12 cellular contexts compared by ENCODE assay signal in genomic region chr3:40185029-40185695, GRCh38.
DNase-seq lines count a peak whose midpoint lies in the region; ATAC-seq, FAIRE-seq and TF ChIP-seq lines count a peak whose summit lies in the region.
"Had no signal": no experiment of that assay in that cellular context is flagged by ENCODE, and none has a peak within 500 bp of the region (broad histone marks: within the 10 kb centered on the region; RNA-seq: fewer than 3 reads in every experiment).

No MANE protein-coding gene starts in this region.

- DNase-seq in GM12891 (ENCODE audit: insufficient read length, low spot score) (no peak), NB4 (ENCODE audit: low read depth) (peak; percentile 53), NCI-H187 (lab: John Stamatoyannopoulos, UW) (no peak), NCI-H446 treated with DMSO at 0.1 percent for 48 hours (lab: John Stamatoyannopoulos, UW) (no peak)
- DNase-seq in T-helper 2 cell treated with Interferon-gamma antibody and Interleukin-4, amounts not matched to agents 5 μg/mL and 100 μg/mL, for 36 hours (ENCODE audit: low spot score), result no peak
- no peak for DNase-seq in activated CD4-positive, alpha-beta T cell treated with anti-CD3 and anti-CD28 coated beads for 4 hours
- DNase-seq: activated naive CD4-positive, alpha-beta T cell treated with anti-CD3 and anti-CD28 coated beads, Interleukin-2, amount 50 U/mL, for 16 hours; central memory CD4-positive, alpha-beta T cell; DMS79 treated with DMSO at 0.1 percent for 48 hours; T1000 had no signal

- TF ChIP-seq POLR2A in GM12891 (IDR thresholded peaks at IDR 0.05; ENCODE audit: low read depth, low read length), result no peak
- TF ChIP-seq POLR2A in NB4 (IDR thresholded peaks at IDR 0.05; ENCODE audit: extremely low read depth, insufficient read length), result no peak

- no peak overlapping the region for H3K4me3 ChIP-seq in NB4 (ENCODE audit: low read depth, low read length)

- ATAC-seq in GM19438 (IDR thresholded peaks at IDR 0.05; ENCODE audit: low read depth, unreplicated experiment), result peak; percentile 40
- peak; percentile 56 for ATAC-seq in HG02943 (IDR thresholded peaks at IDR 0.05; ENCODE audit: low read depth, unreplicated experiment)

- H3K4me3 Mint-ChIP-seq in T-helper 2 cell treated with Interferon-gamma antibody and Interleukin-4, amounts not matched to agents 5 μg/mL and 100 μg/mL, for 36 hours, result no peak overlapping the region

- TF ChIP-seq CTCF in NB4 (IDR thresholded peaks at IDR 0.05; ENCODE audit: low read depth, low read length), result no peak

- H3K27ac Mint-ChIP-seq in T-helper 2 cell treated with Interferon-gamma antibody and Interleukin-4, amounts not matched to agents 5 μg/mL and 100 μg/mL, for 36 hours, result no peak overlapping the region

- H3K4me1 Mint-ChIP-seq in T-helper 2 cell treated with Interferon-gamma antibody and Interleukin-4, amounts not matched to agents 5 μg/mL and 100 μg/mL, for 36 hours (ENCODE audit: low read depth), result no peaks in the 10 kb centered on the region

- H3K36me3 Mint-ChIP-seq in T-helper 2 cell treated with Interferon-gamma antibody and Interleukin-4, amounts not matched to agents 5 μg/mL and 100 μg/mL, for 36 hours (ENCODE audit: low read depth), result no peaks in the 10 kb centered on the region

- peak; percentile 5 for FAIRE-seq in GM12891 (lab: Jason Lieb, UNC)

- H3K9me3 Mint-ChIP-seq in T-helper 2 cell treated with Interferon-gamma antibody and Interleukin-4, amounts not matched to agents 5 μg/mL and 100 μg/mL, for 36 hours, result no peaks in the 10 kb centered on the region

- no peaks in the 10 kb centered on the region for H3K27me3 Mint-ChIP-seq in T-helper 2 cell treated with Interferon-gamma antibody and Interleukin-4, amounts not matched to agents 5 μg/mL and 100 μg/mL, for 36 hours (ENCODE audit: low read depth)

TF ChIP-seq in GM12891, 5 proteins besides CTCF, POLR2A, EP300 and RAD21:
- TF ChIP-seq PAX5 (IDR thresholded peaks at IDR 0.05; ENCODE audit: insufficient read depth, low read length, severe bottlenecking) (no peak), TAF1 (IDR thresholded peaks at IDR 0.05; ENCODE audit: low read depth, low read length) (no peak), POU2F2 (IDR thresholded peaks at IDR 0.05; ENCODE audit: low read depth, low read length) (0 out of 2 replicates have a peak, but pooled peaks have one; percentile 15), POLR2AphosphoS5 (IDR thresholded peaks at IDR 0.05; ENCODE audit: low read depth, low read length) (no peak), SPI1 (IDR thresholded peaks at IDR 0.05; ENCODE audit: low read depth, low read length) (peak; percentile 55; the same call in 1 of the 2 replicates)
